8 cellular contexts compared by ENCODE assay signal in genomic region chr12:94458882-94459772, GRCh38. TPM values are rescaled to one million over a fixed set of nuclear protein-coding genes. Genes with fewer than 3 reads are reported as not detected.
DNase-seq lines count a peak whose midpoint lies in the region; ATAC-seq and TF ChIP-seq lines count a peak whose summit lies in the region.

No MANE protein-coding gene starts in this region.

- H3K27ac ChIP-seq in esophagus (ENCODE audit: low read depth in 2 of 2, low read length in 1 of 2) = peak overlapping the region; percentile 78 to 93

- H3K27ac Mint-ChIP-seq in IgD-negative memory B cell (peak overlapping the region; percentile 83 to 95 (median 84)), T-helper 17 cell (peak overlapping the region; percentile 93), nephron (peak overlapping the region; percentile 80 to 94 (median 85))

- 0% methylated on average over 28 of the region's 28 CpGs for WGBS in esophagus, 2 donors

- H3K36me3 ChIP-seq in ES-I3 (ENCODE audit: insufficient read depth, low read length) = 0 out of 2 replicates have a peak, but pooled peaks cover 2% of the 10 kb centered on the region
- no peaks in the 10 kb centered on the region for H3K36me3 ChIP-seq in esophagus (ENCODE audit: control insufficient read depth in 2 of 2, insufficient read depth in 2 of 2, low read length in 1 of 2)

- H3K4me1 Mint-ChIP-seq in IgD-negative memory B cell = peaks cover 13 to 17% (median 16%) of the 10 kb centered on the region in 3 donors
- H3K4me1 Mint-ChIP-seq in T-helper 17 cell = peaks cover 20% of the 10 kb centered on the region
- peaks cover 17% of the 10 kb centered on the region for H3K4me1 Mint-ChIP-seq in nephron

- DNase-seq in T-helper 17 cell = no peak
- DNase-seq in globus pallidus (ENCODE audit: low spot score) = no peak

- no peaks in the 10 kb centered on the region for H3K9me3 ChIP-seq in ES-I3 (ENCODE audit: control insufficient read depth, insufficient read depth, low read length)
- no peaks in the 10 kb centered on the region for H3K9me3 ChIP-seq in T-helper 17 cell (ENCODE audit: control insufficient read depth, low read length, poor library complexity, severe bottlenecking)
- H3K9me3 ChIP-seq in esophagus (ENCODE audit: control insufficient read depth in 2 of 2, insufficient read depth in 1 of 2, low read depth in 1 of 2, low read length in 1 of 2) = no peaks in the 10 kb centered on the region

- no peak for TF ChIP-seq CTCF in nephron (IDR thresholded peaks at IDR 0.05; ENCODE audit: unreplicated experiment in 3 of 3)

- ATAC-seq in GM21515 (IDR thresholded peaks at IDR 0.05; ENCODE audit: unreplicated experiment) (peak; percentile 43), T-helper 17 cell (peak; percentile 42), HG03196 (IDR thresholded peaks at IDR 0.05; ENCODE audit: unreplicated experiment) (no peak)

- no peaks in the 10 kb centered on the region for H3K36me3 Mint-ChIP-seq in IgD-negative memory B cell
- peaks cover 10% of the 10 kb centered on the region for H3K36me3 Mint-ChIP-seq in T-helper 17 cell (ENCODE audit: low read depth)
- H3K36me3 Mint-ChIP-seq in nephron (ENCODE audit: low read depth) = peaks cover 25% of the 10 kb centered on the region

- H3K4me1 ChIP-seq in ES-I3 (ENCODE audit: insufficient read depth, low read length) (no peaks in the 10 kb centered on the region), esophagus (ENCODE audit: control insufficient read depth in 2 of 2, insufficient read depth in 2 of 2, low read length in 1 of 2) (no peaks in the 10 kb centered on the region)

- H3K9me3 Mint-ChIP-seq in IgD-negative memory B cell (peaks cover 0 to 2% (median 0%) of the 10 kb centered on the region in 3 donors), nephron (no peaks in the 10 kb centered on the region)

- peak overlapping the region; percentile 71 to 91 for H3K4me3 ChIP-seq in esophagus (ENCODE audit: low read depth in 1 of 2, low read length in 2 of 2)

- H3K9ac ChIP-seq in ES-I3 (ENCODE audit: low read depth, low read length) = peak overlapping the region; percentile 98

- H3K4me3 Mint-ChIP-seq in IgD-negative memory B cell (peak overlapping the region; percentile 87 to 97 (median 96)), T-helper 17 cell (peak overlapping the region; percentile 94), nephron (peak overlapping the region; percentile 96)

- H3K27me3 Mint-ChIP-seq in IgD-negative memory B cell (no peaks in the 10 kb centered on the region), T-helper 17 cell (peaks cover 9% of the 10 kb centered on the region), nephron (ENCODE audit: low read depth) (no peaks in the 10 kb centered on the region)

- no peaks in the 10 kb centered on the region for H3K27me3 ChIP-seq in esophagus (ENCODE audit: control insufficient read depth in 1 of 2, insufficient read depth in 2 of 2, low read length in 2 of 2)

RNA-seq across cellular contexts. Expression of gene CEP83, which starts 0.5 kb away (rescaled TPM):
- polyA plus RNA-seq in IgD-negative memory B cell (7.5 TPM), esophagus (1 to 10 TPM; 4.7 to 8.3 TPM)
- 10 to 100 TPM; 19.1 to 19.7 TPM for total RNA-seq in T-helper 17 cell
